20 cellular contexts compared by ENCODE assay signal in the genomic region with DNA sequence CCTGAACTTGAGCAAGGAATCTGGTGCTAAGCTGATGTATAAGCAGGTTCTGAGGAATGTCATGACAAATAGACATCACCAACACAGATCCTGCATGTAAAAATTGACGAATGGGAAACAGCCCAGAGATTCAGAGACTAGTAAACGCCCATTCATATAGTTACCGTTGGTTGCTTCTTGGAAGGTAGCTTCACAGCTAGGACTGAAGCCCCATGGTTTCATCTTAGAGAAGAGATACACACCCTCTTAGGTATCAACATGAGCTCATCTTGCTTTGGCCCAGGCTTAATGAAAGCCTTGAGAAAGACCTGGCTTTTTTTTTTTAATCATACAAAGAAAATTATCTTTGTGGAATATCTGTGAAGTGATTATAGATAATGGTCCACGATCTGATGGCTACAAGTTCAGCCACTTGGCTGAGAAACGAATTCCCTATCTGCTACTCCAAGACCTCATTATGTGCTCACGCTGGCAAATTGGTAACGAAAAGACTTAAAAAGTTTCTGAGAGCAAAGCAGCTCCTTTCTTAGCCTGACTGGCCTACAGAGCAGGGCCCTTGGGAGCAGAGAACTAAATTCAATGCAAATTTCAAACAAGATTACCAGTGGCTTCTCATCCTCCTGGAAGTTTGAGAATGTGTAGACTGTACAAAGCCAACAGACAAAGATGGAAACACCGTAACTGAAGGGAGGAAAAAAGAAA.
DNase-seq lines count a peak whose midpoint lies in the region; ATAC-seq and TF ChIP-seq lines count a peak whose summit lies in the region.
"Had no signal": no experiment of that assay in that cellular context is flagged by ENCODE, and none has a peak within 500 bp of the region (broad histone marks: within the 10 kb centered on the region; RNA-seq: fewer than 3 reads in every experiment).

No MANE protein-coding gene starts in this region.

- H3K4me3 ChIP-seq in CD8-positive, alpha-beta T cell (ENCODE audit: low read depth, low read length), result no peak overlapping the region
- peak overlapping the region; percentile 28 for H3K4me3 ChIP-seq in naive thymus-derived CD4-positive, alpha-beta T cell (ENCODE audit: low read length)
- H3K4me3 ChIP-seq: dorsolateral prefrontal cortex, HAP-1, K562, vagina had no signal

- H3K36me3 Mint-ChIP-seq in activated CD8-positive, alpha-beta memory T cell treated with anti-CD3 and anti-CD28 coated beads, Interleukin-2, amount 10 ng/mL, durations not matched to agents 7 days and 5 days, result peaks cover 2% of the 10 kb centered on the region
- no peaks in the 10 kb centered on the region for H3K36me3 Mint-ChIP-seq in CD8-positive, alpha-beta T cell
- no peaks in the 10 kb centered on the region for H3K36me3 Mint-ChIP-seq in activated B cell treated with CpG ODN at 0.5 μM for 24 hours (ENCODE audit: low read depth)
- H3K36me3 Mint-ChIP-seq in naive thymus-derived CD4-positive, alpha-beta T cell, result peaks cover 0 to 6% (median 0%) of the 10 kb centered on the region in 5 donors
- no peaks in the 10 kb centered on the region for H3K36me3 Mint-ChIP-seq in MCF 10A (ENCODE audit: insufficient read depth, unreplicated experiment)

- peaks cover 3% of the 10 kb centered on the region for H3K9me3 Mint-ChIP-seq in activated CD8-positive, alpha-beta memory T cell treated with anti-CD3 and anti-CD28 coated beads, Interleukin-2, amount 10 ng/mL, durations not matched to agents 7 days and 5 days (ENCODE audit: low read depth)
- H3K9me3 Mint-ChIP-seq in CD8-positive, alpha-beta T cell, result no peaks in the 10 kb centered on the region
- H3K9me3 Mint-ChIP-seq in activated B cell treated with CpG ODN at 0.5 μM for 24 hours (no peaks in the 10 kb centered on the region), MCF 10A (ENCODE audit: unreplicated experiment) (no peaks in the 10 kb centered on the region)
- peaks cover 0 to 7% (median 0%) of the 10 kb centered on the region in 11 donors for H3K9me3 Mint-ChIP-seq in naive thymus-derived CD4-positive, alpha-beta T cell

- no TSS peak for BruUV-seq in MCF 10A (replicated peaks; lab: Mats Ljungman, UMichigan)

- no peak for TF ChIP-seq CTCF in CD8-positive, alpha-beta T cell (IDR thresholded peaks at IDR 0.05)
- TF ChIP-seq CTCF in activated B cell treated with CpG ODN at 0.5 μM for 24 hours (IDR thresholded peaks at IDR 0.05) (no peak), MCF 10A (IDR thresholded peaks at IDR 0.05; ENCODE audit: unreplicated experiment) (no peak)

- peak; percentile 52 for ATAC-seq in activated CD8-positive, alpha-beta memory T cell treated with anti-CD3 and anti-CD28 coated beads, Interleukin-2, amount 10 ng/mL, durations not matched to agents 7 days and 5 days
- ATAC-seq in CD8-positive, alpha-beta T cell, result no peak
- peak; percentile 53 for ATAC-seq in activated B cell treated with CpG ODN at 0.5 μM for 24 hours (ENCODE audit: low read depth)
- no peak for ATAC-seq in naive thymus-derived CD4-positive, alpha-beta T cell
- no peak for ATAC-seq in GM18873 (IDR thresholded peaks at IDR 0.05; ENCODE audit: low FRiP score, unreplicated experiment)
- ATAC-seq: K562 had no signal

- H3K4me1 Mint-ChIP-seq in activated CD8-positive, alpha-beta memory T cell treated with anti-CD3 and anti-CD28 coated beads, Interleukin-2, amount 10 ng/mL, durations not matched to agents 7 days and 5 days, result peaks cover 44% of the 10 kb centered on the region
- H3K4me1 Mint-ChIP-seq in CD8-positive, alpha-beta T cell (ENCODE audit: low read depth), result peaks cover 38% of the 10 kb centered on the region
- H3K4me1 Mint-ChIP-seq in activated B cell treated with CpG ODN at 0.5 μM for 24 hours (peaks cover 52% of the 10 kb centered on the region), MCF 10A (ENCODE audit: insufficient read depth, unreplicated experiment) (peaks cover 20% of the 10 kb centered on the region)
- H3K4me1 Mint-ChIP-seq in naive thymus-derived CD4-positive, alpha-beta T cell, result peaks cover 8 to 55% (median 45%) of the 10 kb centered on the region in 7 donors

- H3K4me1 ChIP-seq in CD8-positive, alpha-beta T cell (ENCODE audit: insufficient read depth, low read length), result peaks cover 30% of the 10 kb centered on the region
- H3K4me1 ChIP-seq in naive thymus-derived CD4-positive, alpha-beta T cell (ENCODE audit: control insufficient read depth in 2 of 2, insufficient read depth in 2 of 2, low read length in 2 of 2), result peaks cover 15 to 57% of the 10 kb centered on the region in 2 donors
- H3K4me1 ChIP-seq: HAP-1, vagina had no signal

- H3K27ac ChIP-seq in CD8-positive, alpha-beta T cell (ENCODE audit: low read depth, low read length), result no peak overlapping the region
- no peak overlapping the region for H3K27ac ChIP-seq in naive thymus-derived CD4-positive, alpha-beta T cell (ENCODE audit: low read depth, low read length)
- H3K27ac ChIP-seq: dorsolateral prefrontal cortex, HL-60, neutrophil, vagina had no signal

- intact Hi-C loops in CD8-positive, alpha-beta T cell (cut with DNase I, micrococcal nuclease), result loop anchor here in 1 of 2 experiments (10.0 kb wide), 3 partner anchors 79 to 899 kb away; no protein-coding TSS in a partner anchor
- intact Hi-C loops in activated B cell treated with CpG ODN at 0.5 μM for 24 hours (cut with micrococcal nuclease), result loop anchor here (5.0 kb wide), 3 partner anchors 36 to 501 kb away; a partner anchor contains a TSS
- intact Hi-C loops in naive thymus-derived CD4-positive, alpha-beta T cell (cut with micrococcal nuclease), result loop anchor here in 1 of 2 donors (5.0 kb wide), 1 partner anchor 776 kb away; no protein-coding TSS in a partner anchor
- intact Hi-C loops in MCF 10A (cut with micrococcal nuclease), result no loop called here

- H3K36me3 ChIP-seq in CD8-positive, alpha-beta T cell (ENCODE audit: insufficient read depth, low read length), result no peaks in the 10 kb centered on the region
- H3K36me3 ChIP-seq in naive thymus-derived CD4-positive, alpha-beta T cell (ENCODE audit: control insufficient read depth in 2 of 3, insufficient read depth in 3 of 3, low read length in 3 of 3), result no peaks in the 10 kb centered on the region
- H3K36me3 ChIP-seq: HAP-1, neutrophil, vagina had no signal

- peak overlapping the region; percentile 81 for H3K27ac Mint-ChIP-seq in activated CD8-positive, alpha-beta memory T cell treated with anti-CD3 and anti-CD28 coated beads, Interleukin-2, amount 10 ng/mL, durations not matched to agents 7 days and 5 days
- peak overlapping the region; percentile 64 for H3K27ac Mint-ChIP-seq in CD8-positive, alpha-beta T cell
- H3K27ac Mint-ChIP-seq in activated B cell treated with CpG ODN at 0.5 μM for 24 hours (peak overlapping the region; percentile 79), MCF 10A (ENCODE audit: low read depth, unreplicated experiment) (no peak overlapping the region)
- peak overlapping the region in 8 of 9 donors; percentile 51 to 81 (median 71) for H3K27ac Mint-ChIP-seq in naive thymus-derived CD4-positive, alpha-beta T cell

- no peaks in the 10 kb centered on the region for H3K27me3 Mint-ChIP-seq in activated CD8-positive, alpha-beta memory T cell treated with anti-CD3 and anti-CD28 coated beads, Interleukin-2, amount 10 ng/mL, durations not matched to agents 7 days and 5 days
- H3K27me3 Mint-ChIP-seq in CD8-positive, alpha-beta T cell (ENCODE audit: low read depth), result no peaks in the 10 kb centered on the region
- peaks cover 2% of the 10 kb centered on the region for H3K27me3 Mint-ChIP-seq in activated B cell treated with CpG ODN at 0.5 μM for 24 hours
- H3K27me3 Mint-ChIP-seq in naive thymus-derived CD4-positive, alpha-beta T cell, result no peaks in the 10 kb centered on the region
- no peaks in the 10 kb centered on the region for H3K27me3 Mint-ChIP-seq in MCF 10A (ENCODE audit: insufficient read depth, unreplicated experiment)

- no peaks in the 10 kb centered on the region for H3K27me3 ChIP-seq in CD8-positive, alpha-beta T cell (ENCODE audit: insufficient read depth, low read length)
- no peaks in the 10 kb centered on the region for H3K27me3 ChIP-seq in naive thymus-derived CD4-positive, alpha-beta T cell (ENCODE audit: control insufficient read depth in 2 of 2, insufficient read depth in 2 of 2, low read length in 2 of 2)
- H3K27me3 ChIP-seq: neutrophil, vagina had no signal

- H3K4me3 Mint-ChIP-seq in activated CD8-positive, alpha-beta memory T cell treated with anti-CD3 and anti-CD28 coated beads, Interleukin-2, amount 10 ng/mL, durations not matched to agents 7 days and 5 days, result peak overlapping the region; percentile 7
- H3K4me3 Mint-ChIP-seq in CD8-positive, alpha-beta T cell, result peak overlapping the region; percentile 35
- peak overlapping the region; percentile 29 for H3K4me3 Mint-ChIP-seq in activated B cell treated with CpG ODN at 0.5 μM for 24 hours
- H3K4me3 Mint-ChIP-seq in naive thymus-derived CD4-positive, alpha-beta T cell, result peak overlapping the region in 6 of 10 donors; percentile 3 to 56 (median 45)
- H3K4me3 Mint-ChIP-seq in MCF 10A (ENCODE audit: unreplicated experiment), result no peak overlapping the region

- H3K9me3 ChIP-seq in CD8-positive, alpha-beta T cell (ENCODE audit: low read length), result no peaks in the 10 kb centered on the region
- H3K9me3 ChIP-seq in naive thymus-derived CD4-positive, alpha-beta T cell (ENCODE audit: control insufficient read depth in 2 of 3, low read length in 3 of 3), result no peaks in the 10 kb centered on the region
- H3K9me3 ChIP-seq: HAP-1, neutrophil, vagina had no signal

- DNase-seq in activated CD8-positive, alpha-beta memory T cell treated with anti-CD3 and anti-CD28 coated beads, Interleukin-2, amount 10 ng/mL, durations not matched to agents 7 days and 5 days, result no peak
- DNase-seq in activated CD8-positive, alpha-beta memory T cell treated with anti-CD3 and anti-CD28 coated beads for 24 hours, result no peak
- no peak for DNase-seq in CD8-positive, alpha-beta T cell
- no peak for DNase-seq in activated B cell treated with CpG ODN at 0.5 μM for 24 hours
- DNase-seq in naive thymus-derived CD4-positive, alpha-beta T cell, result no peak
- DNase-seq in RPMI8226, result no peak
- no peak for DNase-seq in MCF 10A (ENCODE audit: unreplicated experiment)
- DNase-seq: activated naive CD4-positive, alpha-beta T cell; COR-L47; dorsolateral prefrontal cortex; NCI-H1092 treated with DMSO at 0.1 percent for 48 hours; NCI-H2107; NCI-H526; substantia nigra had no signal

- CTCF ChIA-PET in activated CD8-positive, alpha-beta memory T cell treated with anti-CD3 and anti-CD28 coated beads, Interleukin-2, amount 10 ng/mL, durations not matched to agents 7 days and 5 days (lab: Charles Lee), result interaction anchor here (0.6 to 3.0 kb wide), 7 partner anchors 10 to 1006 kb away, joined by 3 to 11 read pairs (median 4); no protein-coding TSS in a partner anchor
- CTCF ChIA-PET in CD8-positive, alpha-beta T cell (lab: Charles Lee), result interaction anchor here (1.0 to 4.1 kb wide), 10 partner anchors 10 to 357 kb away, joined by 3 to 97 read pairs (median 6); no protein-coding TSS in a partner anchor
- CTCF ChIA-PET in activated B cell treated with CpG ODN at 0.5 μM for 24 hours (lab: Charles Lee) (interaction anchor here (0.8 to 3.9 kb wide), 4 partner anchors 20 to 358 kb away, joined by 3 to 34 read pairs (median 6); no protein-coding TSS in a partner anchor), MCF 10A (lab: Yijun Ruan, JAX) (interaction anchor here (0.7 to 4.0 kb wide), 4 partner anchors 7 to 143 kb away, joined by 4 to 40 read pairs (median 8); no protein-coding TSS in a partner anchor)
- CTCF ChIA-PET in naive thymus-derived CD4-positive, alpha-beta T cell (lab: Charles Lee), result interaction anchor here (0.5 to 2.4 kb wide), 8 partner anchors 8 to 833 kb away, joined by 3 to 12 read pairs (median 3); no protein-coding TSS in a partner anchor

- POLR2A ChIA-PET in CD8-positive, alpha-beta T cell (lab: Charles Lee), result interaction anchor here (1.7 to 2.7 kb wide), 3 partner anchors 14 to 128 kb away, joined by 7 to 11 read pairs (median 10); no protein-coding TSS in a partner anchor
- POLR2A ChIA-PET in activated B cell treated with CpG ODN at 0.5 μM for 24 hours (lab: Charles Lee), result interaction anchor here (0.9 to 1.4 kb wide), 5 partner anchors 17 to 182 kb away, joined by 3 to 11 read pairs (median 4); no protein-coding TSS in a partner anchor
- POLR2A ChIA-PET in naive thymus-derived CD4-positive, alpha-beta T cell (lab: Charles Lee), result interaction anchor here (0.7 to 3.5 kb wide), 6 partner anchors 9 to 147 kb away, joined by 3 to 22 read pairs (median 3); no protein-coding TSS in a partner anchor
- POLR2A ChIA-PET in MCF 10A (lab: Yijun Ruan, JAX), result interaction anchor here (0.6 kb wide), 1 partner anchor 545 kb away, joined by 3 read pairs; no protein-coding TSS in a partner anchor

Comparison
In these comparisons a context has a peak if more than half of its experiments do, and no peak if none do; other contexts are left out.
1. ATAC-seq: peak in activated CD8-positive, alpha-beta memory T cell treated with anti-CD3 and anti-CD28 coated beads, Interleukin-2, amount 10 ng/mL, durations not matched to agents 7 days and 5 days (single experiment) and activated B cell treated with CpG ODN at 0.5 μM for 24 hours (single experiment); none in CD8-positive, alpha-beta T cell (single experiment), naive thymus-derived CD4-positive, alpha-beta T cell (single experiment) and GM18873 (single experiment).